ENCODE assay signal across 31 cellular contexts in the genomic region with DNA sequence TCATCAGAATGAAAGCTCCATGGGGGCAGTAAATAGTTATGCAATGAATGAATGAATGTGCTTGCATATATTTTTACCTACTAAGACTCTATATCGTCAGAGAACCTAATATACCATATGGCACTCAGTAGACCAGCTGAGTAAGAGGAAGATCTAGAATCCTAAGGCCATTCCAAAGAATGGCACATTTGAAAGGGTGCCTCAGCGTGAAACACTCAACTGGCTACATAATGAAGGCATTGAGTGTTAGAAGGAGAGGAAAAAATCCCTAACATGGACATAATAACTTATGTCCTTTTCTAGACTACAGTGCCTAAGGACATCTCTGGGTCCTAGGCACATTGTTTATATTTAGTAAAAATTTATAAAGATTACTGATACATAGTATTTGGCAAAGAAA.
"Had no signal": no experiment of that assay in that cellular context is flagged by ENCODE, and none has a peak within 500 bp of the region (broad histone marks: within the 10 kb centered on the region; RNA-seq: fewer than 3 reads in every experiment).

No MANE protein-coding gene starts in this region.

- H3K27ac ChIP-seq: ascending aorta, cardiac muscle cell, SJSA1, WERI-Rb-1 had no signal

- H3K36me3 Mint-ChIP-seq: T-cell had no signal

- ATAC-seq: activated CD8-positive, alpha-beta memory T cell treated with anti-CD3 and anti-CD28 coated beads, Interleukin-2, amount 10 ng/mL, durations not matched to agents 7 days and 5 days; SK-N-SH treated with all-trans-retinoic acid at 6 μM for 48 hours; T-cell; T-helper 17 cell had no signal

- H3K9me3 ChIP-seq: ascending aorta, SJSA1 had no signal

- H3K27me3 Mint-ChIP-seq: T-cell, T-helper 17 cell had no signal

- H3K4me3 ChIP-seq: ascending aorta, cardiac muscle cell, SJSA1 had no signal

- H3K9me3 Mint-ChIP-seq: activated CD4-positive, alpha-beta memory T cell treated with anti-CD3 and anti-CD28 coated beads, Interleukin-2, amount 10 ng/mL, durations not matched to agents 7 days and 5 days; T-cell had no signal

- H3K4me3 Mint-ChIP-seq: activated CD4-positive, alpha-beta memory T cell treated with anti-CD3 and anti-CD28 coated beads, Interleukin-2, amount 10 ng/mL, durations not matched to agents 7 days and 5 days; activated CD8-positive, alpha-beta memory T cell treated with anti-CD3 and anti-CD28 coated beads, Interleukin-2, amount 10 ng/mL, durations not matched to agents 7 days and 5 days; activated naive CD4-positive, alpha-beta T cell treated with anti-CD3 and anti-CD28 coated beads, Interleukin-2, amount 10 ng/mL, durations not matched to agents 7 days and 5 days had no signal

- DNase-seq: activated CD4-positive, alpha-beta memory T cell treated with anti-CD3 and anti-CD28 coated beads, Interleukin-2, amount 10 ng/mL, durations not matched to agents 7 days and 5 days; activated CD4-positive, alpha-beta T cell treated with anti-CD3 and anti-CD28 coated beads for 1 hour; activated CD4-positive, alpha-beta T cell treated with anti-CD3 and anti-CD28 coated beads for 48 hours; activated CD4-positive, CD25-positive, alpha-beta regulatory T cell; activated CD8-positive, alpha-beta memory T cell treated with anti-CD3 and anti-CD28 coated beads for 24 hours; activated CD8-positive, alpha-beta memory T cell treated with anti-CD3 and anti-CD28 coated beads, Interleukin-2, amount 10 ng/mL, durations not matched to agents 7 days and 5 days; activated CD8-positive, alpha-beta memory T cell treated with anti-CD3 and anti-CD28 coated beads, Interleukin-2, amount 50 U/mL, for 48 hours; activated effector memory CD4-positive, alpha-beta T cell treated with Interleukin-2 at 50 U/mL for 16 hours; activated naive CD4-positive, alpha-beta T cell treated with anti-CD3 and anti-CD28 coated beads, Interleukin-2, amount 10 ng/mL, durations not matched to agents 7 days and 5 days; activated T-cell treated with anti-CD3 and anti-CD28 coated beads, Interleukin-2, amount 50 U/mL, for 48 hours; amygdala; KBM-7; MM.1S; MV-4-11; NCI-H1092; NCI-H1436 treated with DMSO at 0.1 percent for 48 hours; NCI-H1694 treated with DMSO at 0.1 percent for 48 hours; NCI-H2029; NCI-H510A; NCI-H526; NCI-H748 treated with DMSO at 0.1 percent for 48 hours; SHP77; T-cell; T-helper 17 cell; T1000; WERI-Rb-1 had no signal

- H3K27me3 ChIP-seq: ascending aorta, cardiac muscle cell, SJSA1 had no signal

- H3K36me3 ChIP-seq: ascending aorta, cardiac muscle cell, SJSA1, WERI-Rb-1 had no signal

- H3K27ac Mint-ChIP-seq: activated naive CD8-positive, alpha-beta T cell had no signal
